Comparison of ENCODE assay signal across 1 cellular context in the genomic region with DNA sequence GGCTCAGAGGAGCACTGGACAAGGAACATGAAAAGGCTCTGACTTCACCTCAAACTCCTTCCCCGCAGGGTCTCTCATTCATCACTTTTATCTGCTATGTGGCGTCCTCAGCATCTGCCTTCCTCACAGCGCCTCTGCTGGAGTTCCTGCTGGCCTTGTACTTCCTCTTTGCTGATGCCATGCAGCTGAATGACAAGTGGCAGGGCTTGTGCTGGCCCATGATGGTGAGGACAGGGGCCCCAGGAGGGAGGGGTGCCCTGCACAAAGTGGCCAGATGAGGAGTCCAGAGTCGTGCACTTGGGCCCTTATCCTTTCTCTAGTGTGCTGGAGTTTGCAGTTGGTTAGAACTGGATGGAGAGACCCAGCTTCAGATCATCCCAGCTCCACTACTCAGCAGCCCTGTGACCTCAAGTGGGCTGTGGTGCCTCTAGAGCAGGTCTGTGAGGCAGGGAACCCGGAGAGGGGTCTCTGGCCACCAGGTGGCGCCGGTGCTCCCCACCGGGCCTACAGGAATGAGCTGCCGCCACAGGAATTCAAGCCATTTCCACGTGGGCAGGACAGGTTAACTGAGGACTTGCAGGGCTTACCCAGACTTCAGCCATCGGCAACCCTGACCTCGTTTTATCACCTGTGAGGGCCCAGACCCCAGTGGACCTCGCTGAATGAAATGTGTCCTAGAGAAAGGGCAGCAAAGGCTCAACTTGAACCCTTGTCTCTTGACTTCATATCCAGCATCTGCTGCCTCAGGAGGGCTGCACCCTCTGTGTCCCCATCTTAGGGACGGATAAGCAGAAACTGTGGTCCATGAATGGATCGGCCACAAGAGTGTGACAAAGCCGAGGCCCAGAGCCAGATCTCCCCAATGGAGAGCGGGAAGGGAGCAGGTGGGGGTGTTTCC.
TF ChIP-seq lines count a peak whose summit lies in the region.

No MANE protein-coding gene starts in this region.

TF ChIP-seq in HepG2, 621 proteins besides CTCF, POLR2A, EP300 and RAD21 (continued from another document):
- no peak for TF ChIP-seq RBM39 (IDR thresholded peaks at IDR 0.05; ENCODE audit: low read depth, low read length, poor library complexity, severe bottlenecking)
- TF ChIP-seq ZNF230 (CRISPR knock-in tag; IDR thresholded peaks at IDR 0.05): peak; percentile 94
- TF ChIP-seq, protein P1, sequence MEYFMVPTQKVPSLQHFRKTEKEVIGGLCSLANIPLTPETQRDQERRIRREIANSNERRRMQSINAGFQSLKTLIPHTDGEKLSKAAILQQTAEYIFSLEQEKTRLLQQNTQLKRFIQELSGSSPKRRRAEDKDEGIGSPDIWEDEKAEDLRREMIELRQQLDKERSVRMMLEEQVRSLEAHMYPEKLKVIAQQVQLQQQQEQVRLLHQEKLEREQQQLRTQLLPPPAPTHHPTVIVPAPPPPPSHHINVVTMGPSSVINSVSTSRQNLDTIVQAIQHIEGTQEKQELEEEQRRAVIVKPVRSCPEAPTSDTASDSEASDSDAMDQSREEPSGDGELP (IDR thresholded peaks at IDR 0.05; ENCODE audit: borderline replicate concordance, low read depth): peak; percentile 47; the same call in 1 of the 2 replicates
- TF ChIP-seq, protein P2, sequence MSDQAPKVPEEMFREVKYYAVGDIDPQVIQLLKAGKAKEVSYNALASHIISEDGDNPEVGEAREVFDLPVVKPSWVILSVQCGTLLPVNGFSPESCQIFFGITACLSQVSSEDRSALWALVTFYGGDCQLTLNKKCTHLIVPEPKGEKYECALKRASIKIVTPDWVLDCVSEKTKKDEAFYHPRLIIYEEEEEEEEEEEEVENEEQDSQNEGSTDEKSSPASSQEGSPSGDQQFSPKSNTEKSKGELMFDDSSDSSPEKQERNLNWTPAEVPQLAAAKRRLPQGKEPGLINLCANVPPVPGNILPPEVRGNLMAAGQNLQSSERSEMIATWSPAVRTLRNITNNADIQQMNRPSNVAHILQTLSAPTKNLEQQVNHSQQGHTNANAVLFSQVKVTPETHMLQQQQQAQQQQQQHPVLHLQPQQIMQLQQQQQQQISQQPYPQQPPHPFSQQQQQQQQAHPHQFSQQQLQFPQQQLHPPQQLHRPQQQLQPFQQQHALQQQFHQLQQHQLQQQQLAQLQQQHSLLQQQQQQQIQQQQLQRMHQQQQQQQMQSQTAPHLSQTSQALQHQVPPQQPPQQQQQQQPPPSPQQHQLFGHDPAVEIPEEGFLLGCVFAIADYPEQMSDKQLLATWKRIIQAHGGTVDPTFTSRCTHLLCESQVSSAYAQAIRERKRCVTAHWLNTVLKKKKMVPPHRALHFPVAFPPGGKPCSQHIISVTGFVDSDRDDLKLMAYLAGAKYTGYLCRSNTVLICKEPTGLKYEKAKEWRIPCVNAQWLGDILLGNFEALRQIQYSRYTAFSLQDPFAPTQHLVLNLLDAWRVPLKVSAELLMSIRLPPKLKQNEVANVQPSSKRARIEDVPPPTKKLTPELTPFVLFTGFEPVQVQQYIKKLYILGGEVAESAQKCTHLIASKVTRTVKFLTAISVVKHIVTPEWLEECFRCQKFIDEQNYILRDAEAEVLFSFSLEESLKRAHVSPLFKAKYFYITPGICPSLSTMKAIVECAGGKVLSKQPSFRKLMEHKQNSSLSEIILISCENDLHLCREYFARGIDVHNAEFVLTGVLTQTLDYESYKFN (CRISPR knock-in tag; conservative IDR thresholded peaks at IDR 0.05): peak; percentile 65; the same call in 1 of the 2 replicates
- TF ChIP-seq GATAD1 (CRISPR knock-in tag; IDR thresholded peaks at IDR 0.05): peak; percentile 55; the same call in 1 of the 2 replicates
- TF ChIP-seq ZBTB7A (CRISPR knock-in tag; IDR thresholded peaks at IDR 0.05): peak; percentile 74; the same call in 1 of the 2 replicates
- TF ChIP-seq ESRRA (CRISPR knock-in tag; IDR thresholded peaks at IDR 0.05; ENCODE audit: low read depth): peak; percentile 79
- TF ChIP-seq FLYWCH1 (CRISPR knock-in tag; IDR thresholded peaks at IDR 0.05): no peak
- no peak; the same call in 1 of the 2 replicates for TF ChIP-seq ZBTB38 (CRISPR knock-in tag; IDR thresholded peaks at IDR 0.05)
- 0 out of 2 replicates have a peak, but pooled peaks have one; percentile 77 for TF ChIP-seq PAWR (CRISPR knock-in tag; IDR thresholded peaks at IDR 0.05; ENCODE audit: borderline replicate concordance)
- TF ChIP-seq, protein P3, sequence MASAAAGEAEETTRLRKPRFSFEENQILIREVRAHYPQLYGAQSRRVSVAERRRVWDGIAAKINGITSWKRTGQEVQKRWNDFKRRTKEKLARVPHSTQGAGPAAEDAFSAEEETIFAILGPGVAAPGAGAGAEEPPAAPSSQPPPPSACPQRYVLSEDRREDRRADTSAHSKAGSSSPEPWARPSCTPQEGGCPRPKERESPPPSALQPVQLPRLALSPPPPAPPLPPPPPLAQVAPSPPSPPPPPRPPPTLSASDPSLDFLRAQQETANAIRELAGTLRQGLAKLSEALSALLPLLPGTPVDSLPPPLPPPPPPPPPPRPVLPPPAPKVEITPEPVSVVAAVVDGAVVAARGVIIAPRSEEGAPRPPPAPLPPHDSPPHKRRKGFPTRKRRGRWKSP (CRISPR knock-in tag; IDR thresholded peaks at IDR 0.05): peak; percentile 65; the same call in 1 of the 2 replicates
- no peak for TF ChIP-seq CHD4 (IDR thresholded peaks at IDR 0.05; ENCODE audit: borderline replicate concordance, low read length)
- no peak for TF ChIP-seq SRF (IDR thresholded peaks at IDR 0.05; ENCODE audit: low read depth, low read length)
- TF ChIP-seq HMG20B (CRISPR knock-in tag; conservative IDR thresholded peaks at IDR 0.05): no peak
- peak; percentile 70 for TF ChIP-seq PITX1 (CRISPR knock-in tag; IDR thresholded peaks at IDR 0.05)
- peak; percentile 86; the same call in 1 of the 2 replicates for TF ChIP-seq KDM3A (CRISPR knock-in tag; IDR thresholded peaks at IDR 0.05; ENCODE audit: low read depth)
- 0 out of 2 replicates have a peak, but pooled peaks have one; percentile 77 for TF ChIP-seq ZNF761 (CRISPR knock-in tag; conservative IDR thresholded peaks at IDR 0.05)
- TF ChIP-seq ZNF501 (CRISPR knock-in tag; IDR thresholded peaks at IDR 0.05): peak; percentile 94
- peak; percentile 89 for TF ChIP-seq ZNF205 (CRISPR knock-in tag; IDR thresholded peaks at IDR 0.05)
- TF ChIP-seq PAF1 (CRISPR knock-in tag; IDR thresholded peaks at IDR 0.05): no peak
- TF ChIP-seq ZNF101 (CRISPR knock-in tag; IDR thresholded peaks at IDR 0.05; ENCODE audit: borderline replicate concordance, low read depth): peak; percentile 88; the same call in 1 of the 2 replicates
- peak; percentile 77; the same call in 1 of the 2 replicates for TF ChIP-seq ARHGAP35 (CRISPR knock-in tag; IDR thresholded peaks at IDR 0.05; ENCODE audit: borderline replicate concordance)
- TF ChIP-seq ZNF550 (CRISPR knock-in tag; IDR thresholded peaks at IDR 0.05; ENCODE audit: borderline replicate concordance): no peak
- peak; percentile 91 for TF ChIP-seq U2AF1 (optimal IDR thresholded peaks at IDR 0.05; ENCODE audit: low read depth, low read length)
- peak; percentile 69; the same call in 1 of the 2 replicates for TF ChIP-seq BRF2 (CRISPR knock-in tag; IDR thresholded peaks at IDR 0.05)
- TF ChIP-seq ZNF564 (CRISPR knock-in tag; IDR thresholded peaks at IDR 0.05): 0 out of 2 replicates have a peak, but pooled peaks have one; percentile 53
- TF ChIP-seq GLI4 (CRISPR knock-in tag; IDR thresholded peaks at IDR 0.05; ENCODE audit: borderline replicate concordance): no peak
- peak; percentile 74; the same call in 1 of the 2 replicates for TF ChIP-seq HDAC1 (CRISPR knock-in tag; IDR thresholded peaks at IDR 0.05)
